ENCODE assay signal across 2 cellular contexts in the genomic region with DNA sequence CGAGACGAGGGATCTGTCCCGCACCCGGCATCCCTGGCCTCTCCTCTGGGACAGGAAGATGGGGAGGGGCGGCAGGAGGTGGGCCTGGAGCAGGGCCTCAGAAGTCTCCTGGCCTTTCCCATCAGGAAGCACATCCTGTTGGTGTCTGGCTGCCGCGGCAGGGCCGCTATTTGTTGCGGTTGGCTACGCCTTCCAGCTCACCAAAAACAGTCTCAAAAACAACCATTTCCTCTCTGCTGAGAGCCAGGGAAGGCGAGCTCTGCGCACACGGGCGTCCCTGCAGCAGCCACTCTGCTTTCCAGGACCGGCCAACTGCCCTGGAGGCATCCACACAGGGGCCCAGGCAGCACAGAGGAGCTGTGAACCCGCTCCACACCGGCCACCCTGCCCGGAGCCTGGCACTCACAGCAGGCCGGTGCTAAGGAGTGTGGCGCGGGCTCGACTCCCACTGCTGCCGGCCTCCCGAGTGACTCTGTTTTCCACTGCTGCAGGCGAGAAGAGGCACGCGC.
TF ChIP-seq lines count a peak whose summit lies in the region.

A gene (plus strand): TSS at position 224 of the 509 bp plus-strand sequence. CDS start 610 bp downstream, outside the sequence.

TF ChIP-seq in liver, 16 proteins besides CTCF, POLR2A, EP300 and RAD21 (continued from another document):
- TF ChIP-seq, protein P1, sequence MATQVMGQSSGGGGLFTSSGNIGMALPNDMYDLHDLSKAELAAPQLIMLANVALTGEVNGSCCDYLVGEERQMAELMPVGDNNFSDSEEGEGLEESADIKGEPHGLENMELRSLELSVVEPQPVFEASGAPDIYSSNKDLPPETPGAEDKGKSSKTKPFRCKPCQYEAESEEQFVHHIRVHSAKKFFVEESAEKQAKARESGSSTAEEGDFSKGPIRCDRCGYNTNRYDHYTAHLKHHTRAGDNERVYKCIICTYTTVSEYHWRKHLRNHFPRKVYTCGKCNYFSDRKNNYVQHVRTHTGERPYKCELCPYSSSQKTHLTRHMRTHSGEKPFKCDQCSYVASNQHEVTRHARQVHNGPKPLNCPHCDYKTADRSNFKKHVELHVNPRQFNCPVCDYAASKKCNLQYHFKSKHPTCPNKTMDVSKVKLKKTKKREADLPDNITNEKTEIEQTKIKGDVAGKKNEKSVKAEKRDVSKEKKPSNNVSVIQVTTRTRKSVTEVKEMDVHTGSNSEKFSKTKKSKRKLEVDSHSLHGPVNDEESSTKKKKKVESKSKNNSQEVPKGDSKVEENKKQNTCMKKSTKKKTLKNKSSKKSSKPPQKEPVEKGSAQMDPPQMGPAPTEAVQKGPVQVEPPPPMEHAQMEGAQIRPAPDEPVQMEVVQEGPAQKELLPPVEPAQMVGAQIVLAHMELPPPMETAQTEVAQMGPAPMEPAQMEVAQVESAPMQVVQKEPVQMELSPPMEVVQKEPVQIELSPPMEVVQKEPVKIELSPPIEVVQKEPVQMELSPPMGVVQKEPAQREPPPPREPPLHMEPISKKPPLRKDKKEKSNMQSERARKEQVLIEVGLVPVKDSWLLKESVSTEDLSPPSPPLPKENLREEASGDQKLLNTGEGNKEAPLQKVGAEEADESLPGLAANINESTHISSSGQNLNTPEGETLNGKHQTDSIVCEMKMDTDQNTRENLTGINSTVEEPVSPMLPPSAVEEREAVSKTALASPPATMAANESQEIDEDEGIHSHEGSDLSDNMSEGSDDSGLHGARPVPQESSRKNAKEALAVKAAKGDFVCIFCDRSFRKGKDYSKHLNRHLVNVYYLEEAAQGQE (IDR thresholded peaks at IDR 0.05) = no peak
- TF ChIP-seq, protein P2, sequence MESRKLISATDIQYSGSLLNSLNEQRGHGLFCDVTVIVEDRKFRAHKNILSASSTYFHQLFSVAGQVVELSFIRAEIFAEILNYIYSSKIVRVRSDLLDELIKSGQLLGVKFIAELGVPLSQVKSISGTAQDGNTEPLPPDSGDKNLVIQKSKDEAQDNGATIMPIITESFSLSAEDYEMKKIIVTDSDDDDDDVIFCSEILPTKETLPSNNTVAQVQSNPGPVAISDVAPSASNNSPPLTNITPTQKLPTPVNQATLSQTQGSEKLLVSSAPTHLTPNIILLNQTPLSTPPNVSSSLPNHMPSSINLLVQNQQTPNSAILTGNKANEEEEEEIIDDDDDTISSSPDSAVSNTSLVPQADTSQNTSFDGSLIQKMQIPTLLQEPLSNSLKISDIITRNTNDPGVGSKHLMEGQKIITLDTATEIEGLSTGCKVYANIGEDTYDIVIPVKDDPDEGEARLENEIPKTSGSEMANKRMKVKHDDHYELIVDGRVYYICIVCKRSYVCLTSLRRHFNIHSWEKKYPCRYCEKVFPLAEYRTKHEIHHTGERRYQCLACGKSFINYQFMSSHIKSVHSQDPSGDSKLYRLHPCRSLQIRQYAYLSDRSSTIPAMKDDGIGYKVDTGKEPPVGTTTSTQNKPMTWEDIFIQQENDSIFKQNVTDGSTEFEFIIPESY (IDR thresholded peaks at IDR 0.05) = no peak
- TF ChIP-seq HNF4G (IDR thresholded peaks at IDR 0.05) (no peak), RXRA (IDR thresholded peaks at IDR 0.05) (no peak), SP1 (IDR thresholded peaks at IDR 0.05) (peak; percentile 34), YY1 (IDR thresholded peaks at IDR 0.05) (peak; percentile 13), HNF4A (conservative IDR thresholded peaks at IDR 0.05) (no peak), EGR1 (IDR thresholded peaks at IDR 0.05; ENCODE audit: low read depth in 2 of 2) (no peak), JUND (IDR thresholded peaks at IDR 0.05) (no peak), FOXA1 (IDR thresholded peaks at IDR 0.05) (no peak), FOXA2 (IDR thresholded peaks at IDR 0.05) (no peak), GABPA (IDR thresholded peaks at IDR 0.05 in 1 of 2, conservative IDR thresholded peaks at IDR 0.05 in 1 of 2) (no peak), NR2F2 (IDR thresholded peaks at IDR 0.05) (peak; percentile 59)
- TF ChIP-seq, protein P3, sequence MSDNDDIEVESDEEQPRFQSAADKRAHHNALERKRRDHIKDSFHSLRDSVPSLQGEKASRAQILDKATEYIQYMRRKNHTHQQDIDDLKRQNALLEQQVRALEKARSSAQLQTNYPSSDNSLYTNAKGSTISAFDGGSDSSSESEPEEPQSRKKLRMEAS (IDR thresholded peaks at IDR 0.05) = no peak

TF ChIP-seq in HepG2, 621 proteins besides CTCF, POLR2A, EP300 and RAD21 (continued from another document):
- TF ChIP-seq, protein P4, sequence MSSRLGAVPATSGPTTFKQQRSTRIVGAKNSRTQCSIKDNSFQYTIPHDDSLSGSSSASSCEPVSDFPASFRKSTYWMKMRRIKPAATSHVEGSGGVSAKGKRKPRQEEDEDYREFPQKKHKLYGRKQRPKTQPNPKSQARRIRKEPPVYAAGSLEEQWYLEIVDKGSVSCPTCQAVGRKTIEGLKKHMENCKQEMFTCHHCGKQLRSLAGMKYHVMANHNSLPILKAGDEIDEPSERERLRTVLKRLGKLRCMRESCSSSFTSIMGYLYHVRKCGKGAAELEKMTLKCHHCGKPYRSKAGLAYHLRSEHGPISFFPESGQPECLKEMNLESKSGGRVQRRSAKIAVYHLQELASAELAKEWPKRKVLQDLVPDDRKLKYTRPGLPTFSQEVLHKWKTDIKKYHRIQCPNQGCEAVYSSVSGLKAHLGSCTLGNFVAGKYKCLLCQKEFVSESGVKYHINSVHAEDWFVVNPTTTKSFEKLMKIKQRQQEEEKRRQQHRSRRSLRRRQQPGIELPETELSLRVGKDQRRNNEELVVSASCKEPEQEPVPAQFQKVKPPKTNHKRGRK (CRISPR knock-in tag; IDR thresholded peaks at IDR 0.05) = no peak
- TF ChIP-seq CHCHD3 (CRISPR knock-in tag; IDR thresholded peaks at IDR 0.05) = no peak
- TF ChIP-seq PRPF4 (IDR thresholded peaks at IDR 0.05; ENCODE audit: low read depth, low read length, poor library complexity, severe bottlenecking) = no peak
- TF ChIP-seq ZNF326 (CRISPR knock-in tag; IDR thresholded peaks at IDR 0.05; ENCODE audit: borderline replicate concordance) = no peak
- no peak for TF ChIP-seq PHB2 (IDR thresholded peaks at IDR 0.05; ENCODE audit: partially characterized antibody)
- TF ChIP-seq, protein P5, sequence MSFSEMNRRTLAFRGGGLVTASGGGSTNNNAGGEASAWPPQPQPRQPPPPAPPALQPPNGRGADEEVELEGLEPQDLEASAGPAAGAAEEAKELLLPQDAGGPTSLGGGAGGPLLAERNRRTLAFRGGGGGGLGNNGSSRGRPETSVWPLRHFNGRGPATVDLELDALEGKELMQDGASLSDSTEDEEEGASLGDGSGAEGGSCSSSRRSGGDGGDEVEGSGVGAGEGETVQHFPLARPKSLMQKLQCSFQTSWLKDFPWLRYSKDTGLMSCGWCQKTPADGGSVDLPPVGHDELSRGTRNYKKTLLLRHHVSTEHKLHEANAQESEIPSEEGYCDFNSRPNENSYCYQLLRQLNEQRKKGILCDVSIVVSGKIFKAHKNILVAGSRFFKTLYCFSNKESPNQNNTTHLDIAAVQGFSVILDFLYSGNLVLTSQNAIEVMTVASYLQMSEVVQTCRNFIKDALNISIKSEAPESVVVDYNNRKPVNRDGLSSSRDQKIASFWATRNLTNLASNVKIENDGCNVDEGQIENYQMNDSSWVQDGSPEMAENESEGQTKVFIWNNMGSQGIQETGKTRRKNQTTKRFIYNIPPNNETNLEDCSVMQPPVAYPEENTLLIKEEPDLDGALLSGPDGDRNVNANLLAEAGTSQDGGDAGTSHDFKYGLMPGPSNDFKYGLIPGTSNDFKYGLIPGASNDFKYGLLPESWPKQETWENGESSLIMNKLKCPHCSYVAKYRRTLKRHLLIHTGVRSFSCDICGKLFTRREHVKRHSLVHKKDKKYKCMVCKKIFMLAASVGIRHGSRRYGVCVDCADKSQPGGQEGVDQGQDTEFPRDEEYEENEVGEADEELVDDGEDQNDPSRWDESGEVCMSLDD (CRISPR knock-in tag; IDR thresholded peaks at IDR 0.05; ENCODE audit: borderline replicate concordance) = no peak
- TF ChIP-seq DNMT1 (CRISPR knock-in tag; IDR thresholded peaks at IDR 0.05) = no peak
- TF ChIP-seq KLF15 (CRISPR knock-in tag; IDR thresholded peaks at IDR 0.05; ENCODE audit: borderline replicate concordance) = no peak
- TF ChIP-seq AHR (CRISPR knock-in tag; IDR thresholded peaks at IDR 0.05) = no peak
- no peak for TF ChIP-seq NFKBIZ (CRISPR knock-in tag; IDR thresholded peaks at IDR 0.05)
- TF ChIP-seq, protein P6, sequence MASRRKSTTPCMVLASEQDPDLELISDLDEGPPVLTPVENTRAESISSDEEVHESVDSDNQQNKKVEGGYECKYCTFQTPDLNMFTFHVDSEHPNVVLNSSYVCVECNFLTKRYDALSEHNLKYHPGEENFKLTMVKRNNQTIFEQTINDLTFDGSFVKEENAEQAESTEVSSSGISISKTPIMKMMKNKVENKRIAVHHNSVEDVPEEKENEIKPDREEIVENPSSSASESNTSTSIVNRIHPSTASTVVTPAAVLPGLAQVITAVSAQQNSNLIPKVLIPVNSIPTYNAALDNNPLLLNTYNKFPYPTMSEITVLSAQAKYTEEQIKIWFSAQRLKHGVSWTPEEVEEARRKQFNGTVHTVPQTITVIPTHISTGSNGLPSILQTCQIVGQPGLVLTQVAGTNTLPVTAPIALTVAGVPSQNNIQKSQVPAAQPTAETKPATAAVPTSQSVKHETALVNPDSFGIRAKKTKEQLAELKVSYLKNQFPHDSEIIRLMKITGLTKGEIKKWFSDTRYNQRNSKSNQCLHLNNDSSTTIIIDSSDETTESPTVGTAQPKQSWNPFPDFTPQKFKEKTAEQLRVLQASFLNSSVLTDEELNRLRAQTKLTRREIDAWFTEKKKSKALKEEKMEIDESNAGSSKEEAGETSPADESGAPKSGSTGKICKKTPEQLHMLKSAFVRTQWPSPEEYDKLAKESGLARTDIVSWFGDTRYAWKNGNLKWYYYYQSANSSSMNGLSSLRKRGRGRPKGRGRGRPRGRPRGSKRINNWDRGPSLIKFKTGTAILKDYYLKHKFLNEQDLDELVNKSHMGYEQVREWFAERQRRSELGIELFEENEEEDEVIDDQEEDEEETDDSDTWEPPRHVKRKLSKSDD (CRISPR knock-in tag; IDR thresholded peaks at IDR 0.05; ENCODE audit: low read depth) = no peak
- no peak for TF ChIP-seq MTA3 (CRISPR knock-in tag; IDR thresholded peaks at IDR 0.05)
- TF ChIP-seq, protein P7, sequence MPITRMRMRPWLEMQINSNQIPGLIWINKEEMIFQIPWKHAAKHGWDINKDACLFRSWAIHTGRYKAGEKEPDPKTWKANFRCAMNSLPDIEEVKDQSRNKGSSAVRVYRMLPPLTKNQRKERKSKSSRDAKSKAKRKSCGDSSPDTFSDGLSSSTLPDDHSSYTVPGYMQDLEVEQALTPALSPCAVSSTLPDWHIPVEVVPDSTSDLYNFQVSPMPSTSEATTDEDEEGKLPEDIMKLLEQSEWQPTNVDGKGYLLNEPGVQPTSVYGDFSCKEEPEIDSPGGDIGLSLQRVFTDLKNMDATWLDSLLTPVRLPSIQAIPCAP (CRISPR knock-in tag; IDR thresholded peaks at IDR 0.05; ENCODE audit: low read depth) = no peak
- no peak for TF ChIP-seq SOX5 (CRISPR knock-in tag; IDR thresholded peaks at IDR 0.05; ENCODE audit: borderline replicate concordance)
- TF ChIP-seq ZBTB3 (CRISPR knock-in tag; IDR thresholded peaks at IDR 0.05; ENCODE audit: borderline replicate concordance, low read depth) = no peak
- no peak for TF ChIP-seq MEF2D (CRISPR knock-in tag; IDR thresholded peaks at IDR 0.05)
